In the genomic region with DNA sequence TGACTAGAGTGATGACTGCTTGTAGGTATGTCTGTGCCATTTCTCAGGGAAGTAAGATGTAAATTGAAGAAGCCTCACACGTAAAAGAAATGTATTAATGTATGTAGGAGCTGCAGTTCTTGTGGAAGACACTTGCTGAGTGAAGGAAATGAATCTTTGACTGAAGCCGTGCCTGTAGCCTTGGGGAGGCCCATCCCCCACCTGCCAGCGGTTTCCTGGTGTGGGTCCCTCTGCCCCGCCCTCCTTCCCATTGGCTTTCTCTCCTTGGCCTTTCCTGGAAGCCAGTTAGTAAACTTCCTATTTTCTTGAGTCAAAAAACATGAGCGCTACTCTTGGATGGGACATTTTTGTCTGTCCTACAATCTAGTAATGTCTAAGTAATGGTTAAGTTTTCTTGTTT, we compare ENCODE assay signal across 1 cellular context.
TF ChIP-seq lines count a peak whose summit lies in the region.

No MANE protein-coding gene starts in this region.

TF ChIP-seq in HCT116, 20 proteins besides CTCF, POLR2A, EP300 and RAD21 (continued from another document):
- TF ChIP-seq, protein P1, sequence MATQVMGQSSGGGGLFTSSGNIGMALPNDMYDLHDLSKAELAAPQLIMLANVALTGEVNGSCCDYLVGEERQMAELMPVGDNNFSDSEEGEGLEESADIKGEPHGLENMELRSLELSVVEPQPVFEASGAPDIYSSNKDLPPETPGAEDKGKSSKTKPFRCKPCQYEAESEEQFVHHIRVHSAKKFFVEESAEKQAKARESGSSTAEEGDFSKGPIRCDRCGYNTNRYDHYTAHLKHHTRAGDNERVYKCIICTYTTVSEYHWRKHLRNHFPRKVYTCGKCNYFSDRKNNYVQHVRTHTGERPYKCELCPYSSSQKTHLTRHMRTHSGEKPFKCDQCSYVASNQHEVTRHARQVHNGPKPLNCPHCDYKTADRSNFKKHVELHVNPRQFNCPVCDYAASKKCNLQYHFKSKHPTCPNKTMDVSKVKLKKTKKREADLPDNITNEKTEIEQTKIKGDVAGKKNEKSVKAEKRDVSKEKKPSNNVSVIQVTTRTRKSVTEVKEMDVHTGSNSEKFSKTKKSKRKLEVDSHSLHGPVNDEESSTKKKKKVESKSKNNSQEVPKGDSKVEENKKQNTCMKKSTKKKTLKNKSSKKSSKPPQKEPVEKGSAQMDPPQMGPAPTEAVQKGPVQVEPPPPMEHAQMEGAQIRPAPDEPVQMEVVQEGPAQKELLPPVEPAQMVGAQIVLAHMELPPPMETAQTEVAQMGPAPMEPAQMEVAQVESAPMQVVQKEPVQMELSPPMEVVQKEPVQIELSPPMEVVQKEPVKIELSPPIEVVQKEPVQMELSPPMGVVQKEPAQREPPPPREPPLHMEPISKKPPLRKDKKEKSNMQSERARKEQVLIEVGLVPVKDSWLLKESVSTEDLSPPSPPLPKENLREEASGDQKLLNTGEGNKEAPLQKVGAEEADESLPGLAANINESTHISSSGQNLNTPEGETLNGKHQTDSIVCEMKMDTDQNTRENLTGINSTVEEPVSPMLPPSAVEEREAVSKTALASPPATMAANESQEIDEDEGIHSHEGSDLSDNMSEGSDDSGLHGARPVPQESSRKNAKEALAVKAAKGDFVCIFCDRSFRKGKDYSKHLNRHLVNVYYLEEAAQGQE (IDR thresholded peaks at IDR 0.05; ENCODE audit: low read depth): no peak
- TF ChIP-seq, protein P2, sequence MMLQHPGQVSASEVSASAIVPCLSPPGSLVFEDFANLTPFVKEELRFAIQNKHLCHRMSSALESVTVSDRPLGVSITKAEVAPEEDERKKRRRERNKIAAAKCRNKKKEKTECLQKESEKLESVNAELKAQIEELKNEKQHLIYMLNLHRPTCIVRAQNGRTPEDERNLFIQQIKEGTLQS (IDR thresholded peaks at IDR 0.05): no peak
